In genomic region chr11:20364412-20364792, GRCh38 we compare ENCODE assay signal across 8 cellular contexts. TPM values are rescaled to one million over a fixed set of nuclear protein-coding genes. Genes with fewer than 3 reads are reported as not detected.
DNase-seq lines count a peak whose midpoint lies in the region; ATAC-seq and TF ChIP-seq lines count a peak whose summit lies in the region.

No MANE protein-coding gene starts in this region.

- TF ChIP-seq CTCF in GM12875 (IDR thresholded peaks at IDR 0.05; ENCODE audit: borderline replicate concordance, insufficient read depth, low read depth, low read length) (no peak), PC-3 (conservative IDR thresholded peaks at IDR 0.05; ENCODE audit: low read depth, low read length) (no peak), esophagus muscularis mucosa (IDR thresholded peaks at IDR 0.05) (no peak), parathyroid adenoma (IDR thresholded peaks at IDR 0.05) (no peak)

- no CpG with 5 or more reads among the region's 2 CpGs for WGBS in esophagus muscularis mucosa

- H3K4me2 ChIP-seq in PC-3 (ENCODE audit: low read length) (peak overlapping the region; percentile 81), parathyroid adenoma (ENCODE audit: low read length) (peak overlapping the region; percentile 70)

- POLR2A ChIA-PET in PC-3 (lab: Charles Lee; ENCODE audit: unreplicated experiment): no interaction called here

- H3K79me2 ChIP-seq in PC-3 (ENCODE audit: low read length): peaks cover 36% of the 10 kb centered on the region
- no peaks in the 10 kb centered on the region for H3K79me2 ChIP-seq in parathyroid adenoma

- H3K4me1 ChIP-seq in PC-3 (ENCODE audit: insufficient read depth, low read length) (peaks cover 60% of the 10 kb centered on the region), esophagus muscularis mucosa (peaks cover 19 to 60% (median 45%) of the 10 kb centered on the region in 4 donors), parathyroid adenoma (no peaks in the 10 kb centered on the region)

- no peaks in the 10 kb centered on the region for H3K9me3 ChIP-seq in PC-3 (ENCODE audit: low read length)
- H3K9me3 ChIP-seq in esophagus muscularis mucosa: no peaks in the 10 kb centered on the region
- no peaks in the 10 kb centered on the region for H3K9me3 ChIP-seq in parathyroid adenoma (ENCODE audit: control insufficient read depth, low read length)

- DNase-seq in PC-3 (peak; percentile 31), esophagus muscularis mucosa (ENCODE audit: extremely low spot score) (no peak), HCEC 1CT (no peak)
- DNase-seq in activated CD4-positive, alpha-beta T cell treated with anti-CD3 and anti-CD28 coated beads for 4 hours: no peak
- DNase-seq in effector CD8-positive, alpha-beta T cell (lab: John Stamatoyannopoulos, UW): no peak

- H2AFZ ChIP-seq in PC-3 (ENCODE audit: low read length): peak overlapping the region; percentile 74
- peak overlapping the region; percentile 93 for H2AFZ ChIP-seq in parathyroid adenoma

- ATAC-seq in PC-3 (peak; percentile 7), GM18870 (IDR thresholded peaks at IDR 0.05; ENCODE audit: unreplicated experiment) (no peak)

- H3K27me3 ChIP-seq in PC-3 (ENCODE audit: low read length) (no peaks in the 10 kb centered on the region), esophagus muscularis mucosa (peaks cover 0 to 5% (median 0%) of the 10 kb centered on the region in 4 donors), parathyroid adenoma (ENCODE audit: control insufficient read depth, insufficient read depth, low read length) (no peaks in the 10 kb centered on the region)

- no peak for TF ChIP-seq POLR2A in esophagus muscularis mucosa (IDR thresholded peaks at IDR 0.05; ENCODE audit: low read depth)

- no peak for TF ChIP-seq EP300 in esophagus muscularis mucosa (IDR thresholded peaks at IDR 0.05)

- peaks cover 11% of the 10 kb centered on the region for H3F3A ChIP-seq in PC-3 (ENCODE audit: low read length, unreplicated experiment)

- H3K36me3 ChIP-seq in PC-3 (ENCODE audit: low read depth, low read length): 0 out of 2 replicates have a peak, but pooled peaks cover 5% of the 10 kb centered on the region
- H3K36me3 ChIP-seq in esophagus muscularis mucosa: peaks cover 0 to 14% (median 3%) of the 10 kb centered on the region in 4 donors
- H3K36me3 ChIP-seq in parathyroid adenoma (ENCODE audit: control insufficient read depth, insufficient read depth, low read length): no peaks in the 10 kb centered on the region

- H3K9ac ChIP-seq in PC-3 (ENCODE audit: low read length) (peak overlapping the region; percentile 97), parathyroid adenoma (no peak overlapping the region)

- intact Hi-C loops in PC-3 (cut with micrococcal nuclease) (loop anchor here (5.0 kb wide), 1 partner anchor 807 kb away; no protein-coding TSS in a partner anchor), esophagus muscularis mucosa (cut with DNase I) (no loop called here)

- CTCF ChIA-PET in PC-3 (lab: Charles Lee): no interaction called here

- H3K27ac ChIP-seq in PC-3 (ENCODE audit: low read length) (peak overlapping the region; percentile 89), esophagus muscularis mucosa (replicated peaks in 1 of 4) (peak overlapping the region; percentile 80 to 89 (median 86)), parathyroid adenoma (no peak overlapping the region)

- BruUV-seq in PC-3 (replicated peaks; lab: Mats Ljungman, UMichigan): TSS peak; percentile 64

- H3K9me2 ChIP-seq in PC-3 (replicated peaks; ENCODE audit: low read length): no peaks in the 10 kb centered on the region

- no peaks in the 10 kb centered on the region for H4K20me1 ChIP-seq in PC-3 (ENCODE audit: low read length)

- peak overlapping the region; percentile 81 for H3K4me3 ChIP-seq in GM12875 (ENCODE audit: low read depth, low read length)
- peak overlapping the region; percentile 67 for H3K4me3 ChIP-seq in PC-3 (ENCODE audit: low read length)
- peak overlapping the region; percentile 76 to 85 (median 79) for H3K4me3 ChIP-seq in esophagus muscularis mucosa
- peak overlapping the region; percentile 65 for H3K4me3 ChIP-seq in parathyroid adenoma (ENCODE audit: low read depth, low read length)

RNA-seq across cellular contexts. Expression of gene HTATIP2, which starts 0.9 kb away (rescaled TPM):
- total RNA-seq in PC-3 (2014; rRNA removed) (39.7 and 48.3 TPM in 2 replicates), esophagus muscularis mucosa (10 to 100 TPM; 30.2 to 54.7 (median 43.7) TPM)

RNA-seq across cellular contexts. Expression of gene PRMT3, which starts 23.1 kb away (rescaled TPM):
- total RNA-seq in PC-3 (2014; rRNA removed) (43.7 and 50.3 TPM in 2 replicates), esophagus muscularis mucosa (10 to 100 TPM; 11.3 to 19.9 (median 16.1) TPM)
